ENCODE assay signal across 9 cellular contexts in the genomic region with DNA sequence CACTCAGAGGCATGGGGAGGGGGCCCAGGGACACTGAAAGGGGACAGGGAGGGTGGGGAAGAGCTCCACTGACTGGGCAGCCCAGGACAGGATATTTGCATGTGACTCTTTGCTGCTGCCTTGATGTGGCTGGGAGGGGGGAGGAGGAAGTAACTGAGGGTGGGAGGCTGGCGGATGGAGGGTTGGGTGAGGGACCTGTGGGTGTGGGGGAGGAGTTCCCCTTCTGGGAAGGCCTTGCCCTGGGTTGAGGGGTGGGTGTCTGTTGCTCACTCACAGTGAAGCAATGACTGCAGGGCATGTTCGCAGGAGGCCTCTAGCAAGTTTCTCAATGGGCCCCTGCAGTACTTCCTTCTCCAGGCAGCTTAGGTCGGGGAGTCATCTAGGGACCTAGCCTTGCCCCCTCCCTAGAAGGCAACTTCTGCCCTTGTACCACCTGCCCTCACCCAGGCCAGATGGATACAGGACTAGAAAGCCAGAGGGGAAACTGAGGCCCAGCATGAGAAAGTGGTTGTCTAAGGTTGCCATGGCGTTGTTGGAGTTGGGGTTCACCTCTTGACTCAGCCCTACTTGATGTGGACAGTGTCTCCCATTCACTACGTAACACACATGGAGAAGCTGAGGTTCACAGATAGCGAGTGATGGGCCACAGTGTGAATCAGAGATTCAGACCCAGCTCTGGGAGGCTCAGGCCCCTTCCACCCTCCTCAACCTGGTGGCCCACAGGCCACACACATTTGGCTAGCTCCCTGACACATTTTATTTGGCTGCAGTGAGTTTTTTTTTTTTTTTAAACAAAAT.
DNase-seq lines count a peak whose midpoint lies in the region; ATAC-seq and TF ChIP-seq lines count a peak whose summit lies in the region.
"Had no signal": no experiment of that assay in that cellular context is flagged by ENCODE, and none has a peak within 500 bp of the region (broad histone marks: within the 10 kb centered on the region; RNA-seq: fewer than 3 reads in every experiment).

No MANE protein-coding gene starts in this region.

- H3K79me2 ChIP-seq in DND-41 (ENCODE audit: insufficient read depth, low read length) = peaks cover 45% of the 10 kb centered on the region

- peak overlapping the region; percentile 100 for H3K4me2 ChIP-seq in DND-41 (ENCODE audit: insufficient read depth, low read length)

- H3K9ac ChIP-seq in DND-41 (ENCODE audit: low read depth, low read length) (peak overlapping the region; percentile 38), mucosa of rectum (ENCODE audit: low read depth in 1 of 2, low read length in 2 of 2) (peak overlapping the region in 1 of 2 donors; percentile 60)

- H4K20me1 ChIP-seq in DND-41 (ENCODE audit: insufficient read depth, low read length) = peaks cover 67% of the 10 kb centered on the region

- DNase-seq in DND-41 (peak; percentile 96), SKM-1 (lab: John Stamatoyannopoulos, UW; ENCODE audit: unreplicated experiment) (peak; percentile 98), ACHN (no peak), NCI-H446 (lab: John Stamatoyannopoulos, UW) (no peak)
- peak; percentile 90 for DNase-seq in activated naive CD4-positive, alpha-beta T cell treated with Interleukin-2 at 50 U/mL for 16 hours
- peak; percentile 91 for DNase-seq in stimulated activated naive CD8-positive, alpha-beta T cell treated with anti-CD3 and anti-CD28 coated beads, Interleukin-15, Interleukin-2, amounts not matched to agents 100 U/mL and 50 U/mL, for 24 hours

- H3K36me3 ChIP-seq in DND-41 (ENCODE audit: insufficient read depth, low read length) (peaks cover 50% of the 10 kb centered on the region), mucosa of rectum (ENCODE audit: control insufficient read depth in 2 of 2, insufficient read depth in 2 of 2, low read length in 2 of 2) (peaks cover 21 to 35% of the 10 kb centered on the region in 2 donors)

- peak overlapping the region; percentile 78 for H3K27ac ChIP-seq in DND-41 (ENCODE audit: low read length)
- peak overlapping the region; percentile 52 to 94 for H3K27ac ChIP-seq in mucosa of rectum (ENCODE audit: low read depth in 2 of 2, low read length in 2 of 2)
- H3K27ac ChIP-seq: thoracic aorta had no signal

- H3K27me3 ChIP-seq in DND-41 (ENCODE audit: insufficient read depth, low read length, poor library complexity) (no peaks in the 10 kb centered on the region), mucosa of rectum (ENCODE audit: control insufficient read depth in 2 of 2, insufficient read depth in 2 of 2, low read length in 2 of 2) (no peaks in the 10 kb centered on the region)

- in situ Hi-C loops in ACHN (cut with HindIII; ENCODE audit: low pct_ligation_motif_present, low pct_unique_long_range_greater_than_20kb, low sequenced_read_pairs) = no loop called here

- H3K9me3 ChIP-seq in DND-41 (ENCODE audit: insufficient read depth, low read length, severe bottlenecking) (no peaks in the 10 kb centered on the region), mucosa of rectum (ENCODE audit: control insufficient read depth in 2 of 2, low read length in 2 of 2) (no peaks in the 10 kb centered on the region)
- H3K9me3 ChIP-seq: thoracic aorta had no signal

- H3K4me3 ChIP-seq in DND-41 (ENCODE audit: low read depth in 1 of 2, low read length in 2 of 2) = peak overlapping the region in 1 of 2 experiments; percentile 43; a peak in 2 of 4 replicates
- H3K4me3 ChIP-seq in mucosa of rectum (ENCODE audit: low read length in 2 of 2) = peak overlapping the region in 1 of 2 donors; percentile 38
- H3K4me3 ChIP-seq: thoracic aorta had no signal

- no peak overlapping the region for H2AFZ ChIP-seq in DND-41 (ENCODE audit: low read depth, low read length)

- no peak for TF ChIP-seq CTCF in DND-41 (IDR thresholded peaks at IDR 0.05; ENCODE audit: borderline replicate concordance, extremely low read depth, low read length, poor library complexity, severe bottlenecking)

- H3K4me1 ChIP-seq in DND-41 (ENCODE audit: insufficient read depth, low read length) = peaks cover 70% of the 10 kb centered on the region
- H3K4me1 ChIP-seq in mucosa of rectum (ENCODE audit: control insufficient read depth in 2 of 2, insufficient read depth in 2 of 2, low read length in 2 of 2) = peaks cover 38 to 56% of the 10 kb centered on the region in 2 donors

- ATAC-seq in DND-41 (ENCODE audit: insufficient read depth, low read depth) (peak; percentile 46), GM18517 (IDR thresholded peaks at IDR 0.05; ENCODE audit: unreplicated experiment) (no peak)
- peak; percentile 31 for ATAC-seq in stimulated activated naive CD8-positive, alpha-beta T cell treated with anti-CD3 and anti-CD28 coated beads, Interleukin-15, Interleukin-2, amounts not matched to agents 100 U/mL and 50 U/mL, for 24 hours

Comparison
In these comparisons a context has a peak if more than half of its experiments do, and no peak if none do; other contexts are left out.
1. DNase-seq: peak in DND-41 (single experiment), SKM-1 (single experiment), activated naive CD4-positive, alpha-beta T cell treated with Interleukin-2 at 50 U/mL for 16 hours (single experiment) and stimulated activated naive CD8-positive, alpha-beta T cell treated with anti-CD3 and anti-CD28 coated beads, Interleukin-15, Interleukin-2, amounts not matched to agents 100 U/mL and 50 U/mL, for 24 hours (single experiment); none in ACHN (single experiment) and NCI-H446 (0 of 2).